Comparison of ENCODE assay signal across 10 cellular contexts in the genomic region with DNA sequence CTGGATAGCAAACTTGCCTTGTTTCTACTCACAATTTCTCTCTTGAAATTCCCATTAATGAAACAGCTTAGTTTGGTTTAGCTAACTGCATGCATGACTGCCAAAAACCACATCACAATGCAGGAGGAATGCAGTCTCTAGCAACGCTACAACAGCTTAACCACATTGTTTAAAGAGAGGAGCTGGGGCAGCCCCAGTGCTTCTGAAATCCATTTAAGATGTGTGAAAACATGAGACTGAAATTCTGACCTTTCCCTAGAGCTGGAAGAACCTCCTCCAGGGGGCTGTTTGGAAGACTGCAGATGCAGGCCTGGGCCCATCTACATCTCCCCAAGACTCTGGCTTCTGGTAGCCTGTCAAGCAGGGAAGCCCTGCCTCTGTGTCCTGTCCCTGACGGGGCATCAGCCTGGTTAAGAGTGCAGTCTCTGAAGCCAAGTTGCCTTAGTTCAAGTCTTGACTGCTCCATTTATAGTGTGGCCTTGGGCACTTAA.
DNase-seq lines count a peak whose midpoint lies in the region; ATAC-seq and TF ChIP-seq lines count a peak whose summit lies in the region.
"Had no signal": no experiment of that assay in that cellular context is flagged by ENCODE, and none has a peak within 500 bp of the region (broad histone marks: within the 10 kb centered on the region; RNA-seq: fewer than 3 reads in every experiment).

No MANE protein-coding gene starts in this region.

- WGBS in testis, 2 donors: 57 to 70% methylated on average over 2 of the region's 2 CpGs

- H2AFZ ChIP-seq in osteoblast (ENCODE audit: low read length): no peak overlapping the region

- ATAC-seq in GM18907 (IDR thresholded peaks at IDR 0.05; ENCODE audit: unreplicated experiment) (no peak), HG02759 (IDR thresholded peaks at IDR 0.05; ENCODE audit: unreplicated experiment) (no peak)
- no peak for ATAC-seq in activated CD8-positive, alpha-beta memory T cell treated with anti-CD3 and anti-CD28 coated beads, Interleukin-2, amount 10 ng/mL, durations not matched to agents 7 days and 5 days

- no peaks in the 10 kb centered on the region for H3K27me3 Mint-ChIP-seq in activated CD8-positive, alpha-beta memory T cell treated with anti-CD3 and anti-CD28 coated beads, Interleukin-2, amount 10 ng/mL, durations not matched to agents 7 days and 5 days

- no peaks in the 10 kb centered on the region for H3K9me3 Mint-ChIP-seq in activated CD8-positive, alpha-beta memory T cell treated with anti-CD3 and anti-CD28 coated beads, Interleukin-2, amount 10 ng/mL, durations not matched to agents 7 days and 5 days (ENCODE audit: low read depth)

- H3K27ac Mint-ChIP-seq in activated CD8-positive, alpha-beta memory T cell treated with anti-CD3 and anti-CD28 coated beads, Interleukin-2, amount 10 ng/mL, durations not matched to agents 7 days and 5 days: no peak overlapping the region

- no peak overlapping the region for H3K4me3 Mint-ChIP-seq in activated CD8-positive, alpha-beta memory T cell treated with anti-CD3 and anti-CD28 coated beads, Interleukin-2, amount 10 ng/mL, durations not matched to agents 7 days and 5 days

- DNase-seq in GM03348 (ENCODE audit: low spot score): peak; percentile 85
- DNase-seq in HS-5 (ENCODE audit: low read depth): peak; percentile 68
- DNase-seq in ecto neural progenitor cell (ENCODE audit: low spot score): peak; percentile 56
- DNase-seq in osteoblast (ENCODE audit: insufficient read length, low spot score, missing footprints): no peak
- DNase-seq in activated CD8-positive, alpha-beta memory T cell treated with anti-CD3 and anti-CD28 coated beads, Interleukin-2, amount 10 ng/mL, durations not matched to agents 7 days and 5 days: no peak
- no peak for DNase-seq in testis
- DNase-seq: activated CD4-positive, CD25-positive, alpha-beta regulatory T cell; spleen had no signal

- H3K4me2 ChIP-seq in osteoblast (ENCODE audit: insufficient read depth, low read length): peak overlapping the region; percentile 62

- no peaks in the 10 kb centered on the region for H3K9me3 ChIP-seq in osteoblast (ENCODE audit: low read depth, low read length)
- H3K9me3 ChIP-seq in testis: no peaks in the 10 kb centered on the region

- no peaks in the 10 kb centered on the region for H3K36me3 ChIP-seq in osteoblast (ENCODE audit: insufficient read depth, low read length)
- H3K36me3 ChIP-seq in testis (ENCODE audit: low read depth, missing control alignments): no peaks in the 10 kb centered on the region
- H3K36me3 ChIP-seq: spleen had no signal

- H3K27ac ChIP-seq in osteoblast (ENCODE audit: low read depth, low read length): peak overlapping the region; percentile 52
- no peak overlapping the region for H3K27ac ChIP-seq in testis
- H3K27ac ChIP-seq: spleen had no signal

- H3K36me3 Mint-ChIP-seq in activated CD8-positive, alpha-beta memory T cell treated with anti-CD3 and anti-CD28 coated beads, Interleukin-2, amount 10 ng/mL, durations not matched to agents 7 days and 5 days: no peaks in the 10 kb centered on the region

- peaks cover 13% of the 10 kb centered on the region for H3K27me3 ChIP-seq in osteoblast (ENCODE audit: insufficient read depth, low read length)
- no peaks in the 10 kb centered on the region for H3K27me3 ChIP-seq in testis
- H3K27me3 ChIP-seq: spleen had no signal

- TF ChIP-seq CTCF in osteoblast (IDR thresholded peaks at IDR 0.05; ENCODE audit: extremely low read depth, low read depth, low read length) (peak; percentile 13), testis (IDR thresholded peaks at IDR 0.05) (no peak)

- H3K4me3 ChIP-seq in osteoblast (ENCODE audit: insufficient read depth, low read length) (no peak overlapping the region), testis (no peak overlapping the region)
- H3K4me3 ChIP-seq: spleen had no signal

- peaks cover 7% of the 10 kb centered on the region for H3K4me1 Mint-ChIP-seq in activated CD8-positive, alpha-beta memory T cell treated with anti-CD3 and anti-CD28 coated beads, Interleukin-2, amount 10 ng/mL, durations not matched to agents 7 days and 5 days

- TF ChIP-seq POLR2A in testis (IDR thresholded peaks at IDR 0.05): no peak

- CTCF ChIA-PET in activated CD8-positive, alpha-beta memory T cell treated with anti-CD3 and anti-CD28 coated beads, Interleukin-2, amount 10 ng/mL, durations not matched to agents 7 days and 5 days (lab: Charles Lee): no interaction called here

- H3K4me1 ChIP-seq in osteoblast (ENCODE audit: insufficient read depth, low read length) (peaks cover 17% of the 10 kb centered on the region), testis (no peaks in the 10 kb centered on the region)
- H3K4me1 ChIP-seq: spleen had no signal

- no peaks in the 10 kb centered on the region for H3K79me2 ChIP-seq in osteoblast (ENCODE audit: insufficient read depth, low read length)

- intact Hi-C loops in testis (cut with DNase I; ENCODE audit: low total_unique reads): no loop called here

- H4K20me1 ChIP-seq in osteoblast (ENCODE audit: insufficient read depth, low read length): no peaks in the 10 kb centered on the region

Comparison
In these comparisons a context has a peak if more than half of its experiments do, and no peak if none do; other contexts are left out.
1. DNase-seq: peak in GM03348 (single experiment), HS-5 (single experiment) and ecto neural progenitor cell (single experiment); none in osteoblast (single experiment), activated CD8-positive, alpha-beta memory T cell treated with anti-CD3 and anti-CD28 coated beads, Interleukin-2, amount 10 ng/mL, durations not matched to agents 7 days and 5 days (single experiment) and testis (single experiment).